1 cellular context compared by ENCODE assay signal in the genomic region with DNA sequence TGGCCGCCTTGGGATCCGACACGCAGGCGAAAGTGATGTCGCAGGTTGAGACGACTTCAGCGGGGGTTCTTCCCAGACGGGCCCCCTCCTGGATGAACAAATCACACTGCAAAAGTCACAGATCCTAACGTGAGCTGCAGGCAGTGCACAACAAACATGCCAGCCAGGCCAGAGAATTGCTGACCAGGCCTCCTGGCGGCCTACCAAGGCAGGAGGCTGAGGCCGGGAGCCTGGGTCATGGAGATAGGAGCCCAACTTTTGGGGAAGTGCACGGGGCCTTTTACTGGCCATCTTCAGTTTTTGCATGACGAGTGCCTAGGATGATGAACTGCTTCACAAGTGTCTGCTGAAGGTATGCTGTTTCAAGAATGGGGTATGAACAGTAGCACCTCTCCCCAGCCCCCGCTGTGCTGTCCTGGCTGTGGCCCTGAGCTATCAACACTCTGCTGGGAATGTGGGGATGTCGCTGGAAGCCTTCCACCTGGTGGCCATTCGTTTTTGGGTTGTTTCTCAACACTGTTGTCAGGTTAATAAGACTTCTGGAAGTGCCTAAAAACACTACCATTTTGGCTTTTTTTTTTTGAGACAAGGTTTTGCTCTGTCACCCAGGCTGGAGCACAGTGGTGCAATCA.
TF ChIP-seq lines count a peak whose summit lies in the region.

No MANE protein-coding gene starts in this region.

TF ChIP-seq in HepG2, 621 proteins besides CTCF, POLR2A, EP300 and RAD21:
- TF ChIP-seq STAG1 (CRISPR knock-in tag; IDR thresholded peaks at IDR 0.05), result 0 out of 2 replicates have a peak, but pooled peaks have one; percentile 23
- no peak for TF ChIP-seq KMT2A (CRISPR knock-in tag; IDR thresholded peaks at IDR 0.05)
